In genomic region chr13:110915057-110915873, GRCh38 we compare ENCODE assay signal across 7 cellular contexts. TPM values are rescaled to one million over a fixed set of nuclear protein-coding genes. Genes with fewer than 3 reads are reported as not detected.
A peak's percentile ranks its signal among the peaks of the same experiment; 100 is the strongest.
DNase-seq lines count a peak whose midpoint lies in the region; ATAC-seq, FAIRE-seq and TF ChIP-seq lines count a peak whose summit lies in the region.

TSS of gene ANKRD10 (minus strand) at chr13:110915069. CDS start at chr13:110914934, 135 bp downstream.

- H3K9me3 Mint-ChIP-seq in astrocyte (ENCODE audit: unreplicated experiment) = peaks cover 2% of the 10 kb centered on the region

- peaks cover 26% of the 10 kb centered on the region for H3K4me1 Mint-ChIP-seq in astrocyte (ENCODE audit: low read depth, unreplicated experiment)

- peak within 1 kb of the TSS; percentile 92 for H3K4me3 Mint-ChIP-seq in astrocyte (ENCODE audit: unreplicated experiment)

- H3K36me3 Mint-ChIP-seq in astrocyte (ENCODE audit: low read depth, unreplicated experiment) = peaks cover 3% of the 10 kb centered on the region

- H3K27ac ChIP-seq in astrocyte (ENCODE audit: low read depth, low read length) = peak within 1 kb of the TSS; percentile 96

- H3K9ac ChIP-seq in astrocyte (ENCODE audit: low read length) = peak within 1 kb of the TSS; percentile 98

- no peaks in the 10 kb centered on the region for H3K27me3 Mint-ChIP-seq in astrocyte (ENCODE audit: low read depth, unreplicated experiment)

- peak; percentile 40 for TF ChIP-seq CTCF in astrocyte (IDR thresholded peaks at IDR 0.05; ENCODE audit: insufficient read depth, low read depth, low read length)

- H3K27ac Mint-ChIP-seq in astrocyte (ENCODE audit: unreplicated experiment) = peak within 1 kb of the TSS; percentile 97

- ATAC-seq in HG02981 (IDR thresholded peaks at IDR 0.05; ENCODE audit: unreplicated experiment) = peak; percentile 77

- peak within 1 kb of the TSS; percentile 81 for H3K4me3 ChIP-seq in astrocyte (ENCODE audit: insufficient read depth, low read depth, low read length)

- H4K20me1 ChIP-seq in astrocyte (ENCODE audit: insufficient read depth, low read length) = peaks cover 37% of the 10 kb centered on the region

- no peaks in the 10 kb centered on the region for H3K9me3 ChIP-seq in astrocyte (ENCODE audit: insufficient read depth, low read depth, low read length)

- peaks cover 3% of the 10 kb centered on the region for H3K36me3 ChIP-seq in astrocyte (ENCODE audit: insufficient read depth, low read length)

- peak within 1 kb of the TSS; percentile 80 for H2AFZ ChIP-seq in astrocyte (ENCODE audit: low read depth, low read length)

- FAIRE-seq in GM18507 (lab: Jason Lieb, UNC) (peak; percentile 81), astrocyte (lab: Jason Lieb, UNC) (no peak)

- H3K79me2 ChIP-seq in astrocyte (ENCODE audit: insufficient read depth, low read length) = peaks cover 45% of the 10 kb centered on the region

- peaks cover 29% of the 10 kb centered on the region for H3K4me1 ChIP-seq in astrocyte (ENCODE audit: insufficient read depth, low read length)

- DNase-seq in GM18507 (ENCODE audit: extremely low spot score, insufficient read length, low read depth) (peak; percentile 94), NCI-H2029 (lab: John Stamatoyannopoulos, UW) (peak; percentile 99), T-helper 22 cell (ENCODE audit: low read depth) (peak; percentile 85), astrocyte (ENCODE audit: low read depth) (peak; percentile 95), hepatic stellate cell (ENCODE audit: low spot score) (peak; percentile 97), renal cortical epithelial cell (ENCODE audit: low read depth) (peak; percentile 96)

- H3K27me3 ChIP-seq in astrocyte (ENCODE audit: insufficient read depth, low read length) = no peaks in the 10 kb centered on the region

- peak within 1 kb of the TSS; percentile 95 for H3K4me2 ChIP-seq in astrocyte (ENCODE audit: low read length)

RNA-seq across cellular contexts. Expression of gene ANKRD10, which starts in this region (rescaled TPM):
- total RNA-seq in astrocyte = 118 and 157 TPM in 2 replicates
- 77.4 and 120 TPM in 2 replicates for total RNA-seq in renal cortical epithelial cell

Comparison
In these comparisons a context has a peak if more than half of its experiments do, and no peak if none do; other contexts are left out.
1. Peak in every context shown above with its lines: DNase-seq, ATAC-seq, H3K4me3 ChIP-seq and H3K27ac ChIP-seq.